In genomic region chr14:70645892-70646291, GRCh38 we compare ENCODE assay signal across 20 cellular contexts. TPM values are rescaled to one million over a fixed set of nuclear protein-coding genes. Genes with fewer than 3 reads are reported as not detected.
DNase-seq lines count a peak whose midpoint lies in the region; ATAC-seq and TF ChIP-seq lines count a peak whose summit lies in the region.
"Had no signal": no experiment of that assay in that cellular context is flagged by ENCODE, and none has a peak within 500 bp of the region (broad histone marks: within the 10 kb centered on the region; RNA-seq: fewer than 3 reads in every experiment).

No MANE protein-coding gene starts in this region.

- H3K9me2 ChIP-seq in OCI-LY7 (ENCODE audit: insufficient read depth, low read length): no peaks in the 10 kb centered on the region

- H3K4me1 Mint-ChIP-seq in activated T-cell treated with anti-CD3 and anti-CD28 coated beads, Interleukin-2, amount 50 U/mL, for 4 hours (ENCODE audit: low read depth): peaks cover 64% of the 10 kb centered on the region
- peaks cover 53% of the 10 kb centered on the region for H3K4me1 Mint-ChIP-seq in central memory CD8-positive, alpha-beta T cell
- peaks cover 36 to 78% (median 74%) of the 10 kb centered on the region in 4 donors for H3K4me1 Mint-ChIP-seq in naive thymus-derived CD8-positive, alpha-beta T cell

- peaks cover 53% of the 10 kb centered on the region for H3K36me3 ChIP-seq in OCI-LY7 (ENCODE audit: insufficient read depth, low read length)
- H3K36me3 ChIP-seq in transverse colon: no peaks in the 10 kb centered on the region
- H3K36me3 ChIP-seq: gastroesophageal sphincter, WERI-Rb-1 had no signal

- H3K36me3 Mint-ChIP-seq in activated T-cell treated with anti-CD3 and anti-CD28 coated beads, Interleukin-2, amount 50 U/mL, for 4 hours (ENCODE audit: insufficient read depth): peaks cover 3% of the 10 kb centered on the region
- peaks cover 18% of the 10 kb centered on the region for H3K36me3 Mint-ChIP-seq in central memory CD8-positive, alpha-beta T cell (ENCODE audit: insufficient read depth)
- H3K36me3 Mint-ChIP-seq in naive thymus-derived CD8-positive, alpha-beta T cell: peaks cover 9 to 17% (median 13%) of the 10 kb centered on the region in 3 donors

- no peak overlapping the region for H2AFZ ChIP-seq in OCI-LY7 (ENCODE audit: low read length)

- ATAC-seq in activated T-cell treated with anti-CD3 and anti-CD28 coated beads, Interleukin-2, amount 50 U/mL, for 4 hours: no peak
- no peak for ATAC-seq in central memory CD8-positive, alpha-beta T cell (replicated peaks; ENCODE audit: extremely low read depth, poor library complexity, severe bottlenecking)
- no peak for ATAC-seq in naive thymus-derived CD8-positive, alpha-beta T cell
- no peak for ATAC-seq in Right ventricle myocardium inferior
- ATAC-seq: body of pancreas, gastroesophageal sphincter, left lobe of liver, right cardiac atrium had no signal

- peak overlapping the region; percentile 38 for H3K4me2 ChIP-seq in OCI-LY7 (ENCODE audit: low read length)

- POLR2A ChIA-PET in OCI-LY7 (lab: Charles Lee): interaction anchor here (0.6 to 7.3 kb wide), 7 partner anchors 8 to 878 kb away, joined by 3 to 77 read pairs (median 4); no protein-coding TSS in a partner anchor
- POLR2A ChIA-PET in naive thymus-derived CD8-positive, alpha-beta T cell (lab: Charles Lee): interaction anchor here (1.2 to 9.8 kb wide), 3 partner anchors 13 to 68 kb away, joined by 3 to 416 read pairs (median 4); no protein-coding TSS in a partner anchor

- TF ChIP-seq EP300 in transverse colon (IDR thresholded peaks at IDR 0.05; ENCODE audit: low read depth): no peak

- H3K27ac Mint-ChIP-seq in central memory CD8-positive, alpha-beta T cell (ENCODE audit: low read depth): peak overlapping the region; percentile 10
- H3K27ac Mint-ChIP-seq in naive thymus-derived CD8-positive, alpha-beta T cell: peak overlapping the region; percentile 91 to 99 (median 96)

- no peak overlapping the region for H3K4me3 ChIP-seq in OCI-LY7 (ENCODE audit: low read depth, low read length, poor library complexity, severe bottlenecking)
- H3K4me3 ChIP-seq in transverse colon: no peak overlapping the region
- H3K4me3 ChIP-seq: body of pancreas, gastroesophageal sphincter had no signal

- intact Hi-C loops in OCI-LY7 (cut with micrococcal nuclease; ENCODE audit: unreplicated experiment) (loop anchor here (10.0 kb wide), 1 partner anchor 1031 kb away; the partner anchor contains the start of gene SUSD6), Right ventricle myocardium inferior (cut with DNase I) (no loop called here), transverse colon (cut with DNase I; ENCODE audit: low total_unique reads) (no loop called here)

- no peaks in the 10 kb centered on the region for H4K20me1 ChIP-seq in OCI-LY7 (ENCODE audit: insufficient read depth, low read length)

- H3K4me1 ChIP-seq in OCI-LY7 (ENCODE audit: insufficient read depth, low read length, poor library complexity, severe bottlenecking) (peaks cover 46% of the 10 kb centered on the region), transverse colon (peaks cover 0 to 13% (median 11%) of the 10 kb centered on the region in 4 donors)

- no peaks in the 10 kb centered on the region for H3K27me3 Mint-ChIP-seq in activated T-cell treated with anti-CD3 and anti-CD28 coated beads, Interleukin-2, amount 50 U/mL, for 4 hours (ENCODE audit: low read depth)
- H3K27me3 Mint-ChIP-seq in central memory CD8-positive, alpha-beta T cell: no peaks in the 10 kb centered on the region
- no peaks in the 10 kb centered on the region for H3K27me3 Mint-ChIP-seq in naive thymus-derived CD8-positive, alpha-beta T cell

- BruUV-seq in OCI-LY7 (replicated peaks; lab: Mats Ljungman, UMichigan): no TSS peak

- H3K4me3 Mint-ChIP-seq in activated T-cell treated with anti-CD3 and anti-CD28 coated beads, Interleukin-2, amount 50 U/mL, for 4 hours: peak overlapping the region; percentile 33
- peak overlapping the region; percentile 14 for H3K4me3 Mint-ChIP-seq in central memory CD8-positive, alpha-beta T cell
- H3K4me3 Mint-ChIP-seq in naive thymus-derived CD8-positive, alpha-beta T cell: peak overlapping the region; percentile 63 to 99 (median 96)

- 95% methylated on average over 6 of the region's 6 CpGs; no CpG with 5 or more reads in 1 of the 2 donors for WGBS in transverse colon (ENCODE audit: low coverage in 1 of 2), 2 donors

- no peak for TF ChIP-seq CTCF in OCI-LY7 (conservative IDR thresholded peaks at IDR 0.05; ENCODE audit: low read length)
- TF ChIP-seq CTCF in transverse colon (IDR thresholded peaks at IDR 0.05): no peak

- DNase-seq in activated T-cell treated with anti-CD3 and anti-CD28 coated beads, Interleukin-2, amount 50 U/mL, for 4 hours: no peak
- no peak for DNase-seq in activated T-cell treated with anti-CD3 and anti-CD28 coated beads, Interleukin-2, amount 50 U/mL, for 48 hours
- DNase-seq in OCI-LY7 (ENCODE audit: low spot score): no peak
- DNase-seq in central memory CD8-positive, alpha-beta T cell (ENCODE audit: low spot score in 2 of 2): no peak
- no peak for DNase-seq in naive thymus-derived CD8-positive, alpha-beta T cell
- DNase-seq in DMS53 (lab: John Stamatoyannopoulos, UW): no peak
- DNase-seq in Right ventricle myocardium inferior (ENCODE audit: missing footprints): no peak
- DNase-seq in transverse colon: no peak
- DNase-seq: body of pancreas, cortex of kidney, HCEC 1CT, KG1, NCI-H2081 treated with DMSO at 0.1 percent for 48 hours, NCI-H526, occipital lobe, right cardiac atrium, Right ventricle myocardium superior, WERI-Rb-1 had no signal

- no peak for TF ChIP-seq POLR2A in transverse colon (IDR thresholded peaks at IDR 0.05)

- H3K79me2 ChIP-seq in OCI-LY7 (ENCODE audit: insufficient read depth, low read depth, low read length): peaks cover 82% of the 10 kb centered on the region

- H3K9me3 ChIP-seq in OCI-LY7 (ENCODE audit: low read length) (no peaks in the 10 kb centered on the region), transverse colon (no peaks in the 10 kb centered on the region)
- H3K9me3 ChIP-seq: body of pancreas, gastroesophageal sphincter had no signal

- H3K27ac ChIP-seq in OCI-LY7 (ENCODE audit: low read depth, low read length, poor library complexity, severe bottlenecking): no peak overlapping the region
- H3K27ac ChIP-seq in transverse colon: no peak overlapping the region
- H3K27ac ChIP-seq: body of pancreas, gastroesophageal sphincter, WERI-Rb-1 had no signal

- no peaks in the 10 kb centered on the region for H3K9me3 Mint-ChIP-seq in activated T-cell treated with anti-CD3 and anti-CD28 coated beads, Interleukin-2, amount 50 U/mL, for 4 hours
- H3K9me3 Mint-ChIP-seq in central memory CD8-positive, alpha-beta T cell: no peaks in the 10 kb centered on the region
- H3K9me3 Mint-ChIP-seq in naive thymus-derived CD8-positive, alpha-beta T cell: no peaks in the 10 kb centered on the region

- H3K27me3 ChIP-seq in transverse colon: peaks cover 20% of the 10 kb centered on the region
- H3K27me3 ChIP-seq: body of pancreas had no signal

- CTCF ChIA-PET in OCI-LY7 (lab: Charles Lee; ENCODE audit: unreplicated experiment): interaction anchor here (1.3 kb wide), 1 partner anchor 11 kb away, joined by 4 read pairs; no protein-coding TSS in a partner anchor

- in situ Hi-C loops in transverse colon (cut with MboI; ENCODE audit: low pct_ligation_motif_present in 1 of 4, low pct_unique_long_range_greater_than_20kb in 1 of 4, low sequenced_read_pairs in 3 of 4): no loop called here

RNA-seq across cellular contexts. Expression of gene TTC9, which starts 4.2 kb away (rescaled TPM):
- total RNA-seq in activated T-cell treated with anti-CD3 and anti-CD28 coated beads, Interleukin-2, amount 50 U/mL, for 4 hours: 1 to 10 TPM; 3.2 to 4.0 (median 3.6) TPM
- 8.1 and 11.0 TPM in 2 replicates for total RNA-seq in OCI-LY7 (2014; rRNA removed; shearing (Covaris generic))
- total RNA-seq in OCI-LY7 (2022) (13.0 and 14.1 TPM in 2 replicates), Right ventricle myocardium inferior (0.70 TPM), transverse colon (1 to 10 TPM in 1 of 4 donors, under 1 TPM in 1, not detected in 2; 0.41 to 1.3 TPM)
- 10 to 100 TPM; 25.2 to 26.5 TPM for total RNA-seq in naive thymus-derived CD8-positive, alpha-beta T cell
- 10 to 100 TPM; 10.2 to 22.0 (median 10.6) TPM for polyA plus RNA-seq in naive thymus-derived CD8-positive, alpha-beta T cell

RNA-seq across cellular contexts. Expression of gene MED6, which starts 45.4 kb away (rescaled TPM):
- 10 to 100 TPM; 55.7 to 59.9 (median 57.9) TPM for total RNA-seq in activated T-cell treated with anti-CD3 and anti-CD28 coated beads, Interleukin-2, amount 50 U/mL, for 4 hours
- total RNA-seq in OCI-LY7 (2014; rRNA removed; shearing (Covaris generic)): 28.4 and 28.8 TPM in 2 replicates
- total RNA-seq in OCI-LY7 (2022) (57.7 and 59.2 TPM in 2 replicates), Right ventricle myocardium inferior (16.7 TPM), transverse colon (10 to 100 TPM in 3 of 4 donors, 1 to 10 TPM in 1; 6.0 to 33.5 (median 23.7) TPM)
- total RNA-seq in naive thymus-derived CD8-positive, alpha-beta T cell: 10 to 100 TPM; 73.8 to 81.8 TPM
- 10 to 100 TPM; 27.4 to 36.0 (median 32.7) TPM for polyA plus RNA-seq in naive thymus-derived CD8-positive, alpha-beta T cell

Comparison
In these comparisons a context has a peak if more than half of its experiments do, and no peak if none do; other contexts are left out.
1. H3K4me3 Mint-ChIP-seq: peak in every context shown above with its lines; median percentile 96 in naive thymus-derived CD8-positive, alpha-beta T cell; 33 in activated T-cell treated with anti-CD3 and anti-CD28 coated beads, Interleukin-2, amount 50 U/mL, for 4 hours; 14 in central memory CD8-positive, alpha-beta T cell.